9 cellular contexts compared by ENCODE assay signal in genomic region chr9:132409828-132410528, GRCh38. TPM values are rescaled to one million over a fixed set of nuclear protein-coding genes. Genes with fewer than 3 reads are reported as not detected.
DNase-seq lines count a peak whose midpoint lies in the region; ATAC-seq and TF ChIP-seq lines count a peak whose summit lies in the region.
"Had no signal": no experiment of that assay in that cellular context is flagged by ENCODE, and none has a peak within 500 bp of the region (broad histone marks: within the 10 kb centered on the region; RNA-seq: fewer than 3 reads in every experiment).

TSS of gene CFAP77 (plus strand) at chr9:132410211. CDS start at chr9:132410272, 61 bp downstream.

- peaks cover 42% of the 10 kb centered on the region for H3K4me1 Mint-ChIP-seq in activated CD4-positive, alpha-beta T cell treated with anti-CD3 and anti-CD28 coated beads for 36 hours

- no peak within 1 kb of the TSS for H3K4ac ChIP-seq in mesenchymal stem cell (ENCODE audit: low read depth in 1 of 2, low read length in 2 of 2)

- peak within 1 kb of the TSS; percentile 85 for H4K91ac ChIP-seq in mesenchymal stem cell (ENCODE audit: low read length)

- H3K27ac ChIP-seq in DOHH2 (ENCODE audit: low read depth, low read length) = no peak within 1 kb of the TSS
- no peak within 1 kb of the TSS for H3K27ac ChIP-seq in mesenchymal stem cell (ENCODE audit: low read length, poor library complexity, severe bottlenecking)
- no peak within 1 kb of the TSS for H3K27ac ChIP-seq in suprapubic skin

- H4K20me1 ChIP-seq in DOHH2 (ENCODE audit: control insufficient read depth, insufficient read depth, low read depth, low read length) = 0 out of 2 replicates have a peak, but pooled peaks cover 4% of the 10 kb centered on the region

- POLR2A ChIA-PET in activated CD4-positive, alpha-beta T cell treated with anti-CD3 and anti-CD28 coated beads for 36 hours (lab: Charles Lee) = no interaction called here

- H2AFZ ChIP-seq in mesenchymal stem cell (ENCODE audit: low read depth, low read length) = peak within 1 kb of the TSS; percentile 77

- H3K18ac ChIP-seq in mesenchymal stem cell (ENCODE audit: low read depth in 1 of 2, low read length in 2 of 2) = peak within 1 kb of the TSS; percentile 38 to 94

- no peaks in the 10 kb centered on the region for H3K9me3 Mint-ChIP-seq in activated CD4-positive, alpha-beta T cell treated with anti-CD3 and anti-CD28 coated beads for 36 hours (ENCODE audit: low read depth)

- peaks cover 33% of the 10 kb centered on the region for H3K27me3 Mint-ChIP-seq in activated CD4-positive, alpha-beta T cell treated with anti-CD3 and anti-CD28 coated beads for 36 hours

- peak within 1 kb of the TSS; percentile 61 for H4K8ac ChIP-seq in mesenchymal stem cell (ENCODE audit: low read length)

- H3K27me3 ChIP-seq in DOHH2 (ENCODE audit: control insufficient read depth, low read length) = peaks cover 42% of the 10 kb centered on the region
- H3K27me3 ChIP-seq in mesenchymal stem cell (ENCODE audit: control insufficient read depth in 1 of 2, insufficient read depth in 1 of 2, low read length in 2 of 2) = peaks cover 51 to 57% of the 10 kb centered on the region in 2 experiments
- H3K27me3 ChIP-seq in suprapubic skin = peaks cover 52% of the 10 kb centered on the region

- peaks cover 49% of the 10 kb centered on the region for H3K4me1 ChIP-seq in DOHH2 (ENCODE audit: control insufficient read depth, low read length)
- peaks cover 20% of the 10 kb centered on the region for H3K4me1 ChIP-seq in mesenchymal stem cell (ENCODE audit: control insufficient read depth, insufficient read depth, low read depth, low read length)
- H3K4me1 ChIP-seq in suprapubic skin = peaks cover 42% of the 10 kb centered on the region

- peak within 1 kb of the TSS; percentile 88 for H3K9ac ChIP-seq in mesenchymal stem cell (ENCODE audit: low read length)

- no peak within 1 kb of the TSS for H3K27ac Mint-ChIP-seq in activated CD4-positive, alpha-beta T cell treated with anti-CD3 and anti-CD28 coated beads for 36 hours

- H3K4me3 Mint-ChIP-seq in activated CD4-positive, alpha-beta T cell treated with anti-CD3 and anti-CD28 coated beads for 36 hours = peak within 1 kb of the TSS; percentile 55

- no peak within 1 kb of the TSS for H2BK5ac ChIP-seq in mesenchymal stem cell (ENCODE audit: low read depth, low read length, poor library complexity, severe bottlenecking)

- CTCF ChIA-PET in activated CD4-positive, alpha-beta T cell treated with anti-CD3 and anti-CD28 coated beads for 36 hours (lab: Charles Lee) = interaction anchor here (0.7 to 1.2 kb wide), 3 partner anchors 162 to 359 kb away, joined by 3 to 4 read pairs (median 3); no protein-coding TSS in a partner anchor

- H3K36me3 ChIP-seq in DOHH2 (ENCODE audit: control insufficient read depth, low read length) = no peaks in the 10 kb centered on the region
- no peaks in the 10 kb centered on the region for H3K36me3 ChIP-seq in mesenchymal stem cell (ENCODE audit: control insufficient read depth in 1 of 2, insufficient read depth in 2 of 2, low read depth in 1 of 2, low read length in 2 of 2)
- H3K36me3 ChIP-seq in suprapubic skin = no peaks in the 10 kb centered on the region

- H3K36me3 Mint-ChIP-seq in activated CD4-positive, alpha-beta T cell treated with anti-CD3 and anti-CD28 coated beads for 36 hours (ENCODE audit: low read depth) = peaks cover 4% of the 10 kb centered on the region

- H3K4me2 ChIP-seq in DOHH2 (ENCODE audit: low read length) (peak within 1 kb of the TSS; percentile 83), mesenchymal stem cell (ENCODE audit: low read length, poor library complexity, severe bottlenecking) (peak within 1 kb of the TSS; percentile 96)

- H2BK12ac ChIP-seq in mesenchymal stem cell (ENCODE audit: low read length in 2 of 2) = peak within 1 kb of the TSS in 1 of 2 experiments; percentile 43

- H3K9me3 ChIP-seq in DOHH2 (ENCODE audit: control insufficient read depth, insufficient read depth, low read length) (no peaks in the 10 kb centered on the region), mesenchymal stem cell (ENCODE audit: control insufficient read depth, low read length) (no peaks in the 10 kb centered on the region), suprapubic skin (no peaks in the 10 kb centered on the region)

- peaks cover 5% of the 10 kb centered on the region for H3F3A ChIP-seq in DOHH2 (ENCODE audit: control insufficient read depth, insufficient read depth)

- TF ChIP-seq POLR2A in suprapubic skin (IDR thresholded peaks at IDR 0.05) = no peak

- no peak for DNase-seq in LNCaP clone FGC (ENCODE audit: low read depth)
- peak; percentile 59 for DNase-seq in activated CD4-positive, alpha-beta T cell treated with anti-CD3 and anti-CD28 coated beads for 36 hours
- DNase-seq in effector CD4-positive, alpha-beta T cell = peak; percentile 31
- peak; percentile 81 for DNase-seq in mesenchymal stem cell
- DNase-seq in suprapubic skin (ENCODE audit: low spot score in 2 of 2) = no peak
- DNase-seq in NCI-H187 treated with DMSO at 0.1 percent for 48 hours (lab: John Stamatoyannopoulos, UW) = no peak

- ATAC-seq in activated CD4-positive, alpha-beta T cell treated with anti-CD3 and anti-CD28 coated beads for 36 hours = no peak
- no peak for ATAC-seq in HG03342 (IDR thresholded peaks at IDR 0.05; ENCODE audit: unreplicated experiment)

- no peak within 1 kb of the TSS for H2AK5ac ChIP-seq in mesenchymal stem cell (ENCODE audit: low read length, severe bottlenecking)

- intact Hi-C loops in activated CD4-positive, alpha-beta T cell treated with anti-CD3 and anti-CD28 coated beads for 36 hours (cut with DNase I, micrococcal nuclease) = loop anchor here (2.0 to 10.0 kb wide), 10 partner anchors 77 to 735 kb away; partner anchors contain the start of genes BARHL1 (in 2 of the 2), GFI1B (in 1 of the 2) and GTF3C4 (in 1 of the 2)

- no peak within 1 kb of the TSS for H3K14ac ChIP-seq in mesenchymal stem cell (ENCODE audit: low read length in 2 of 2)

- peak within 1 kb of the TSS; percentile 90 for H2BK120ac ChIP-seq in mesenchymal stem cell (ENCODE audit: low read depth, low read length)

- WGBS in mesenchymal stem cell = 1% methylated on average over 46 of the region's 69 CpGs
- WGBS in suprapubic skin = 2% methylated on average over 10 of the region's 69 CpGs

- H3K4me3 ChIP-seq in DOHH2 (ENCODE audit: low read length) (peak within 1 kb of the TSS; percentile 68), LNCaP clone FGC (ENCODE audit: low read depth, low read length) (peak within 1 kb of the TSS; percentile 32; the same call in 1 of the 2 replicates), mesenchymal stem cell (ENCODE audit: insufficient read depth in 1 of 2, low read depth in 1 of 2, low read length in 2 of 2) (peak within 1 kb of the TSS; percentile 59 to 67), suprapubic skin (peak within 1 kb of the TSS; percentile 54)

- H3K79me1 ChIP-seq in mesenchymal stem cell (replicated peaks; ENCODE audit: low read length, poor library complexity, severe bottlenecking) = peaks cover 5% of the 10 kb centered on the region

- peaks cover 18% of the 10 kb centered on the region for H3K79me2 ChIP-seq in DOHH2 (ENCODE audit: control insufficient read depth, low read length)

- no peak for TF ChIP-seq EP300 in suprapubic skin (IDR thresholded peaks at IDR 0.05)

- peak within 1 kb of the TSS in 1 of 2 experiments; percentile 74 for H3K23ac ChIP-seq in mesenchymal stem cell (ENCODE audit: low read length in 2 of 2)

- TF ChIP-seq CTCF in DOHH2 (IDR thresholded peaks at IDR 0.05; ENCODE audit: low read depth, low read length, poor library complexity, severe bottlenecking) (no peak), LNCaP clone FGC (IDR thresholded peaks at IDR 0.05; ENCODE audit: control insufficient read depth, extremely low read depth, insufficient read depth) (no peak), suprapubic skin (IDR thresholded peaks at IDR 0.05) (no peak)

- peak within 1 kb of the TSS; percentile 98 for H2BK15ac ChIP-seq in mesenchymal stem cell (ENCODE audit: low read depth, poor library complexity, severe bottlenecking)

- no peaks in the 10 kb centered on the region for H3K9me2 ChIP-seq in DOHH2 (replicated peaks; ENCODE audit: control insufficient read depth, low read length)

RNA-seq across cellular contexts. Expression of gene CFAP77, which starts in this region (rescaled TPM):
- total RNA-seq in activated CD4-positive, alpha-beta T cell treated with anti-CD3 and anti-CD28 coated beads for 36 hours = not detected
- polyA plus RNA-seq in mesenchymal stem cell (2013, experiment 1 of 2) = 0.08 TPM
- 0.11 TPM for polyA plus RNA-seq in mesenchymal stem cell (2013, experiment 2 of 2)
- total RNA-seq in suprapubic skin = 1 to 10 TPM in 1 of 4 donors, not detected in 3; 1.0 TPM
- total RNA-seq: T-helper 2 cell treated with Interferon-gamma antibody and Interleukin-4, amounts not matched to agents 100 ng/mL and 5 ng/mL, for 36 hours had no signal

Comparison
In these comparisons a context has a peak if more than half of its experiments do, and no peak if none do; other contexts are left out.
1. Peak in DNase-seq in activated CD4-positive, alpha-beta T cell treated with anti-CD3 and anti-CD28 coated beads for 36 hours; RNA of the gene not detected or under 1 TPM.
2. DNase-seq: peak in effector CD4-positive, alpha-beta T cell (single experiment) and mesenchymal stem cell (single experiment); none in LNCaP clone FGC (single experiment), suprapubic skin (0 of 2) and NCI-H187 treated with DMSO at 0.1 percent for 48 hours (single experiment).
3. Peak in every context shown above with its lines, with median percentiles within 50 percentile points of each other: H3K4me3 ChIP-seq.